Comparison of ENCODE assay signal across 20 cellular contexts in genomic region chr7:50808282-50808888, GRCh38. TPM values are rescaled to one million over a fixed set of nuclear protein-coding genes. Genes with fewer than 3 reads are reported as not detected.
DNase-seq lines count a peak whose midpoint lies in the region; ATAC-seq, FAIRE-seq and TF ChIP-seq lines count a peak whose summit lies in the region.
"Had no signal": no experiment of that assay in that cellular context is flagged by ENCODE, and none has a peak within 500 bp of the region (broad histone marks: within the 10 kb centered on the region; RNA-seq: fewer than 3 reads in every experiment).

No MANE protein-coding gene starts in this region.

- H2BK120ac ChIP-seq in H1 (replicated peaks; ENCODE audit: low read depth, low read length) (no peak overlapping the region), neuronal stem cell (ENCODE audit: low read depth, low read length) (no peak overlapping the region)

- no peak overlapping the region for H3K56ac ChIP-seq in H1 (replicated peaks; ENCODE audit: insufficient read length, low read depth, low read length)

- H3K36me3 ChIP-seq in H7 (replicated peaks; ENCODE audit: control insufficient read depth, insufficient read depth, low read length) (no peaks in the 10 kb centered on the region), H1 (ENCODE audit: control insufficient read depth in 2 of 4, insufficient read depth in 4 of 4, low read length in 3 of 4) (no peaks in the 10 kb centered on the region), neuronal stem cell (replicated peaks in 1 of 2; ENCODE audit: control insufficient read depth in 2 of 2, insufficient read depth in 2 of 2, low read length in 2 of 2) (no peaks in the 10 kb centered on the region)
- H3K36me3 ChIP-seq: BE2C had no signal

- H3K18ac ChIP-seq in H1 (ENCODE audit: extremely low read depth, low read length) (no peak overlapping the region), neuronal stem cell (ENCODE audit: low read length) (peak overlapping the region; percentile 73)

- H3K23ac ChIP-seq in H1 (ENCODE audit: insufficient read length): no peak overlapping the region
- H3K23ac ChIP-seq in neuronal stem cell (ENCODE audit: low read depth, low read length, poor library complexity): no peak overlapping the region

- TF ChIP-seq POLR2A in H1 (IDR thresholded peaks at IDR 0.05; ENCODE audit: control extremely low read depth in 1 of 2, low read depth in 2 of 2, low read length in 2 of 2): no peak

- H2BK12ac ChIP-seq in H1 (ENCODE audit: low read depth, low read length) (peak overlapping the region; percentile 41; the same call in 1 of the 2 replicates), neuronal stem cell (ENCODE audit: low read length) (no peak overlapping the region)

- H3K4ac ChIP-seq in H1 (replicated peaks; ENCODE audit: insufficient read length, low read depth, low read length) (no peak overlapping the region), neuronal stem cell (ENCODE audit: low read length) (no peak overlapping the region)

- H2AFZ ChIP-seq in H1 (ENCODE audit: low read length) (no peak overlapping the region), neuronal stem cell (ENCODE audit: low read length) (no peak overlapping the region)
- H2AFZ ChIP-seq: GM23338 had no signal

- H2AK5ac ChIP-seq in H1 (ENCODE audit: low read depth, low read length): no peak overlapping the region
- no peak overlapping the region for H2AK5ac ChIP-seq in neuronal stem cell (ENCODE audit: low read depth, low read length)

- WGBS in H1 (ENCODE audit: extremely low coverage in 1 of 2, insufficient coverage in 1 of 2, insufficient read length in 1 of 2, insufficient replicate concordance in 2 of 2, low coverage in 1 of 2, low lambda C conversion rate in 2 of 2, missing lambda C conversion rate in 1 of 2), 2 experiments: 85% methylated on average over 14 of the region's 14 CpGs; no CpG with 5 or more reads in 1 of the 2 experiments
- no CpG with 5 or more reads among the region's 14 CpGs for WGBS in neuronal stem cell (ENCODE audit: extremely low coverage in 2 of 2, insufficient read length in 2 of 2, insufficient replicate concordance in 1 of 2), 2 donors

- no peak overlapping the region for H2BK5ac ChIP-seq in H1 (ENCODE audit: low read depth, low read length)
- no peak overlapping the region for H2BK5ac ChIP-seq in neuronal stem cell (ENCODE audit: low read length)

- H4K5ac ChIP-seq in H1 (ENCODE audit: insufficient read length, low read depth, low read length): no peak overlapping the region

- H4K8ac ChIP-seq in H1 (ENCODE audit: extremely low read depth, insufficient read depth, low read length) (no peak overlapping the region), neuronal stem cell (ENCODE audit: low read depth, low read length) (peak overlapping the region; percentile 1)

- H3K14ac ChIP-seq in H1 (ENCODE audit: insufficient read length) (no peak overlapping the region), neuronal stem cell (ENCODE audit: low read length) (no peak overlapping the region)

- no peak overlapping the region for H3K4me2 ChIP-seq in H1 (ENCODE audit: insufficient read depth in 1 of 2, low read depth in 2 of 2, low read length in 2 of 2)
- H3K4me2 ChIP-seq in neuronal stem cell (ENCODE audit: insufficient read depth, low read length, poor library complexity, severe bottlenecking): no peak overlapping the region
- H3K4me2 ChIP-seq: GM23338 had no signal

- no peak for TF ChIP-seq RAD21 in H1 (IDR thresholded peaks at IDR 0.05 in 1 of 2, conservative IDR thresholded peaks at IDR 0.05 in 1 of 2; ENCODE audit: low read depth in 2 of 2, low read length in 2 of 2)

- H3K4me3 ChIP-seq in H7 (ENCODE audit: insufficient read depth, low read depth, low read length) (no peak overlapping the region), H1 (ENCODE audit: extremely low read depth in 1 of 4, insufficient read depth in 2 of 4, low read depth in 3 of 4, low read length in 4 of 4) (no peak overlapping the region), neuronal stem cell (ENCODE audit: low read length in 2 of 2) (peak overlapping the region in 1 of 2 donors; percentile 30)
- H3K4me3 ChIP-seq: GM23338 had no signal

- CTCF ChIA-PET in H1 (lab: Charles Lee; ENCODE audit: partially characterized antibody): interaction anchor here (1.9 to 2.2 kb wide), 2 partner anchors 14 to 333 kb away, joined by 5 to 6 read pairs; no protein-coding TSS in a partner anchor

- H2BK15ac ChIP-seq in H1 (ENCODE audit: low read length) (no peak overlapping the region), neuronal stem cell (ENCODE audit: low read length) (no peak overlapping the region)

- H3K9ac ChIP-seq in H1 (replicated peaks in 1 of 4; ENCODE audit: extremely low read depth in 1 of 4, low read depth in 3 of 4, low read length in 3 of 4) (no peak overlapping the region), neuronal stem cell (ENCODE audit: low read depth, low read length, poor library complexity) (no peak overlapping the region)

- H3K79me1 ChIP-seq in H1 (ENCODE audit: low read depth, low read length) (no peaks in the 10 kb centered on the region), neuronal stem cell (ENCODE audit: low read depth, low read length) (no peaks in the 10 kb centered on the region)

- no peak overlapping the region for H2BK20ac ChIP-seq in H1 (ENCODE audit: low read length)

- H3K27me3 ChIP-seq in H7 (ENCODE audit: control insufficient read depth, insufficient read depth, low read length) (no peaks in the 10 kb centered on the region), H1 (replicated peaks in 1 of 4; ENCODE audit: control insufficient read depth in 3 of 4, extremely low read depth in 1 of 4, insufficient read depth in 3 of 4, low read length in 3 of 4) (no peaks in the 10 kb centered on the region; a peak in 1 of 7 replicates), neuronal stem cell (ENCODE audit: control insufficient read depth in 3 of 3, insufficient read depth in 3 of 3, low read depth in 1 of 3, low read length in 3 of 3) (peaks cover 0 to 18% (median 0%) of the 10 kb centered on the region in 3 experiments)
- H3K27me3 ChIP-seq: BE2C had no signal

- H4K20me1 ChIP-seq in H1 (replicated peaks in 1 of 2; ENCODE audit: control insufficient read depth in 1 of 2, insufficient read depth in 2 of 2, low read length in 2 of 2): no peaks in the 10 kb centered on the region

- H3K9me3 ChIP-seq in H1 (ENCODE audit: insufficient read depth in 2 of 2, low read depth in 1 of 2, low read length in 1 of 2) (no peaks in the 10 kb centered on the region), neuronal stem cell (replicated peaks in 1 of 2; ENCODE audit: control insufficient read depth in 2 of 2, insufficient read depth in 1 of 2, low read depth in 1 of 2, low read length in 2 of 2) (no peaks in the 10 kb centered on the region)
- H3K9me3 ChIP-seq: BE2C had no signal

- H3K4me1 ChIP-seq in H1 (replicated peaks in 1 of 4; ENCODE audit: control insufficient read depth in 3 of 4, insufficient read depth in 4 of 4, low read length in 3 of 4) (peaks cover 3 to 12% (median 7%) of the 10 kb centered on the region in 4 experiments; a peak in 6 of 7 replicates), neuronal stem cell (ENCODE audit: control insufficient read depth in 2 of 2, insufficient read depth in 1 of 2, low read depth in 1 of 2, low read length in 2 of 2) (no peaks in the 10 kb centered on the region)
- H3K4me1 ChIP-seq: BE2C had no signal

- TF ChIP-seq EP300 in H1 (IDR thresholded peaks at IDR 0.05; ENCODE audit: borderline replicate concordance in 1 of 2, low read depth in 2 of 2, low read length in 2 of 2): no peak

- TF ChIP-seq CTCF in H1 (IDR thresholded peaks at IDR 0.05; ENCODE audit: control extremely low read depth in 1 of 3, insufficient read depth in 1 of 3, low read depth in 1 of 3, low read length in 3 of 3): no peak

- ATAC-seq in GM18907 (IDR thresholded peaks at IDR 0.05; ENCODE audit: unreplicated experiment): no peak
- ATAC-seq: GM23338 had no signal

- POLR2A ChIA-PET in H1 (lab: Charles Lee; ENCODE audit: partially characterized antibody): no interaction called here

- DNase-seq in H7 (peak; percentile 18), HPDE6-E6E7 (ENCODE audit: extremely low spot score) (peak; percentile 46), H1 (ENCODE audit: low read depth in 1 of 2, low spot score in 2 of 2) (no peak), neuronal stem cell (ENCODE audit: low spot score) (no peak)
- no peak for DNase-seq in stimulated activated CD4-positive, alpha-beta T cell treated with anti-CD3 and anti-CD28 coated beads, Interleukin-12 subunit alpha, Interleukin-12 subunit beta, amount 100 ng/mL, for 4 hours
- DNase-seq: ACHN; BE2C; C1 segment of cervical spinal cord; CD4-positive, CD25-positive, alpha-beta regulatory T cell; CD8-positive, alpha-beta memory T cell; COR-L47; DMS153; DMS79; GDM1; H9 had no signal

- no peaks in the 10 kb centered on the region for H3K79me2 ChIP-seq in H1 (ENCODE audit: control insufficient read depth in 1 of 2, insufficient read depth in 2 of 2, low read length in 2 of 2)

- H3K27ac ChIP-seq in H1 (ENCODE audit: low read depth, low read length): no peak overlapping the region
- no peak overlapping the region for H3K27ac ChIP-seq in neuronal stem cell (replicated peaks; ENCODE audit: low read length)

- H4K91ac ChIP-seq in H1 (replicated peaks; ENCODE audit: insufficient read length, low read length): no peak overlapping the region
- no peak overlapping the region for H4K91ac ChIP-seq in neuronal stem cell (ENCODE audit: low read depth, low read length, poor library complexity)

- H3K23me2 ChIP-seq in H1 (ENCODE audit: low read depth, low read length): no peaks in the 10 kb centered on the region

- no peak for FAIRE-seq in H1 (lab: Jason Lieb, UNC)
- FAIRE-seq: A204.1, GM12892, GM18507 had no signal

TF ChIP-seq in H1, 55 proteins besides CTCF, POLR2A, EP300 and RAD21:
- TF ChIP-seq GABPA (IDR thresholded peaks at IDR 0.05; ENCODE audit: borderline replicate concordance, insufficient read depth, low read length) (no peak), SP1 (IDR thresholded peaks at IDR 0.05; ENCODE audit: low read depth, low read length) (no peak)

RNA-seq across cellular contexts. Expression of gene GRB10, which starts 25.7 kb away (rescaled TPM):
- total RNA-seq in H7 (2014; rRNA removed; shearing (Covaris generic)): 92.9 and 110 TPM in 2 replicates
- 92.6 and 97.0 TPM in 2 replicates for total RNA-seq in H1 (2021; fragmentation: NEBNext Ultra II Directional; extraction: Animal tissue kit (Norgen Biotek cat#: 25700))
- 35.7 TPM in 2 replicates for polyA plus RNA-seq in H1 (2011; rRNA removed)
- 32.1 TPM for polyA plus RNA-seq in H1 (2011; cell fraction: cytosol; rRNA removed)
- polyA plus RNA-seq in H1 (2011; cell fraction: nucleus; rRNA removed): 65.7 TPM
- polyA plus RNA-seq in H1 (2012, experiment 1 of 2): 66.8 to 75.8 TPM (median 74.0 TPM) in 4 replicates
- 36.3 TPM for polyA plus RNA-seq in H1 (2012, experiment 2 of 2)
- 32.9 TPM for polyA plus RNA-seq in H1 (2013, experiment 1 of 2)
- 33.9 TPM for polyA plus RNA-seq in H1 (2013, experiment 2 of 2)
- polyA minus RNA-seq in H1 (2011; rRNA and poly(A)+ RNA removed): 74.5 and 77.8 TPM in 2 replicates
- polyA minus RNA-seq in H1 (2011; cell fraction: cytosol; rRNA and poly(A)+ RNA removed): 60.0 TPM
- polyA minus RNA-seq in H1 (2011; cell fraction: nucleus; rRNA and poly(A)+ RNA removed): 111 TPM
- 55.9 TPM for polyA plus RNA-seq in neuronal stem cell (2013, experiment 1 of 2)
- polyA plus RNA-seq in neuronal stem cell (2013, experiment 2 of 2): 55.2 TPM

Comparison
In these comparisons a context has a peak if more than half of its experiments do, and no peak if none do; other contexts are left out.
1. DNase-seq: peak in H7 (single experiment) and HPDE6-E6E7 (single experiment); none in H1 (0 of 2), neuronal stem cell (single experiment) and stimulated activated CD4-positive, alpha-beta T cell treated with anti-CD3 and anti-CD28 coated beads, Interleukin-12 subunit alpha, Interleukin-12 subunit beta, amount 100 ng/mL, for 4 hours (single experiment).